31 cellular contexts compared by ENCODE assay signal in genomic region chr11:6563667-6564066, GRCh38.
"Had no signal": no experiment of that assay in that cellular context is flagged by ENCODE, and none has a peak within 500 bp of the region (broad histone marks: within the 10 kb centered on the region; RNA-seq: fewer than 3 reads in every experiment).

No MANE protein-coding gene starts in this region.

- ATAC-seq: activated CD4-positive, CD25-positive, alpha-beta regulatory T cell treated with anti-CD3 and anti-CD28 coated beads, Interleukin-2, amount 50 U/mL, for 24 hours; activated CD8-positive, alpha-beta T cell treated with anti-CD3 and anti-CD28 coated beads for 36 hours; activated T-cell treated with anti-CD3 and anti-CD28 coated beads, Interleukin-2, amount 50 U/mL, for 4 hours; activated T-helper 17 cell treated with anti-CD3 and anti-CD28 coated beads, Interleukin-2, amount 50 U/mL, for 72 hours; effector memory CD8-positive, alpha-beta T cell; gastroesophageal sphincter; T-helper 17 cell had no signal

- H3K27ac ChIP-seq: brain microvascular endothelial cell, epithelial cell of prostate, esophagus squamous epithelium, gastroesophageal sphincter, WERI-Rb-1 had no signal

- H3K36me3 ChIP-seq: brain microvascular endothelial cell, WERI-Rb-1 had no signal

- H3K27me3 Mint-ChIP-seq: activated B cell treated with CpG ODN at 0.5 μM for 24 hours; activated CD8-positive, alpha-beta T cell treated with anti-CD3 and anti-CD28 coated beads for 36 hours; activated naive CD8-positive, alpha-beta T cell; activated T-helper 17 cell treated with anti-CD3 and anti-CD28 coated beads, Interleukin-2, amount 50 U/mL, for 72 hours; central memory CD8-positive, alpha-beta T cell; effector memory CD8-positive, alpha-beta T cell; T-helper 17 cell had no signal

- H3K4me3 ChIP-seq: esophagus squamous epithelium, gastroesophageal sphincter had no signal

- H3K27me3 ChIP-seq: brain microvascular endothelial cell, esophagus squamous epithelium, gastroesophageal sphincter had no signal

- H3K9me3 Mint-ChIP-seq: activated B cell treated with CpG ODN at 0.5 μM for 24 hours; activated CD8-positive, alpha-beta T cell treated with anti-CD3 and anti-CD28 coated beads for 36 hours; activated T-cell treated with anti-CD3 and anti-CD28 coated beads, Interleukin-2, amount 50 U/mL, for 4 hours; activated T-helper 17 cell treated with anti-CD3 and anti-CD28 coated beads, Interleukin-2, amount 50 U/mL, for 72 hours; central memory CD8-positive, alpha-beta T cell; effector memory CD8-positive, alpha-beta T cell; T-helper 2 cell treated with Interferon-gamma antibody and Interleukin-4, amounts not matched to agents 5 μg/mL and 100 μg/mL, for 36 hours had no signal

- H3K4me3 Mint-ChIP-seq: activated B cell treated with CpG ODN at 0.5 μM for 24 hours; activated CD8-positive, alpha-beta T cell treated with anti-CD3 and anti-CD28 coated beads for 36 hours; activated naive CD8-positive, alpha-beta T cell; activated T-cell treated with anti-CD3 and anti-CD28 coated beads, Interleukin-2, amount 50 U/mL, for 4 hours; activated T-helper 17 cell treated with anti-CD3 and anti-CD28 coated beads, Interleukin-2, amount 50 U/mL, for 72 hours; central memory CD8-positive, alpha-beta T cell; effector memory CD8-positive, alpha-beta T cell; T-helper 17 cell; T-helper 2 cell treated with Interferon-gamma antibody and Interleukin-4, amounts not matched to agents 5 μg/mL and 100 μg/mL, for 36 hours had no signal

- H3K9me3 ChIP-seq: esophagus squamous epithelium, gastroesophageal sphincter had no signal

- DNase-seq: activated B cell treated with CpG ODN at 0.5 μM for 24 hours; activated CD4-positive, alpha-beta T cell treated with anti-CD3 and anti-CD28 coated beads for 48 hours; activated CD4-positive, alpha-beta T cell treated with anti-CD3 and anti-CD28 coated beads, Interleukin-2, amount 50 U/mL, for 1 hour; activated CD4-positive, alpha-beta T cell treated with anti-CD3 and anti-CD28 coated beads, Interleukin-2, amount 50 U/mL, for 48 hours; activated CD8-positive, alpha-beta memory T cell treated with anti-CD3 and anti-CD28 coated beads for 24 hours; activated CD8-positive, alpha-beta T cell treated with anti-CD3 and anti-CD28 coated beads for 36 hours; activated effector memory CD4-positive, alpha-beta T cell treated with Interleukin-2 at 50 U/mL for 16 hours; activated gamma-delta T cell treated with Interleukin-2 at 50 U/mL for 16 hours; activated naive CD4-positive, alpha-beta T cell treated with anti-CD3 and anti-CD28 coated beads, Interleukin-2, amount 50 U/mL, for 16 hours; activated naive CD4-positive, alpha-beta T cell treated with Interleukin-2 at 50 U/mL for 16 hours; activated T-cell treated with anti-CD3 and anti-CD28 coated beads, Interleukin-2, amount 50 U/mL, for 4 hours; amniotic stem cell; anterior cingulate cortex; brain microvascular endothelial cell; cortex of kidney; dermis blood vessel endothelial cell; effector CD4-positive, alpha-beta T cell; effector memory CD8-positive, alpha-beta T cell; esophagus squamous epithelium; foreskin melanocyte; T-helper 1 cell; T-helper 17 cell; T1000; WERI-Rb-1 had no signal

- H3K27ac Mint-ChIP-seq: activated B cell treated with CpG ODN at 0.5 μM for 24 hours; activated CD8-positive, alpha-beta T cell treated with anti-CD3 and anti-CD28 coated beads for 36 hours; activated naive CD8-positive, alpha-beta T cell; activated T-helper 17 cell treated with anti-CD3 and anti-CD28 coated beads, Interleukin-2, amount 50 U/mL, for 72 hours; effector memory CD8-positive, alpha-beta T cell; T-helper 2 cell treated with Interferon-gamma antibody and Interleukin-4, amounts not matched to agents 5 μg/mL and 100 μg/mL, for 36 hours had no signal

- H3K4me1 Mint-ChIP-seq: activated B cell treated with CpG ODN at 0.5 μM for 24 hours; central memory CD8-positive, alpha-beta T cell had no signal
